8 cellular contexts compared by ENCODE assay signal in genomic region chr3:52277972-52278509, GRCh38. TPM values are rescaled to one million over a fixed set of nuclear protein-coding genes. Genes with fewer than 3 reads are reported as not detected.
DNase-seq lines count a peak whose midpoint lies in the region; ATAC-seq and TF ChIP-seq lines count a peak whose summit lies in the region.

No MANE protein-coding gene starts in this region.

- H3K9me3 Mint-ChIP-seq in brain = peaks cover 0 to 8% (median 2%) of the 10 kb centered on the region in 5 experiments

- peaks cover 42% of the 10 kb centered on the region for H3K36me3 Mint-ChIP-seq in brain

- H3K27ac Mint-ChIP-seq in brain = peak overlapping the region; percentile 92 to 100 (median 99)

- ATAC-seq in GM19025 (IDR thresholded peaks at IDR 0.05; ENCODE audit: low read depth, unreplicated experiment) (peak; percentile 68), HG03139 (IDR thresholded peaks at IDR 0.05; ENCODE audit: unreplicated experiment) (peak; percentile 50), RWPE2 (ENCODE audit: low read depth) (peak; percentile 74)

- H3K9ac ChIP-seq in BLaER1 treated with 17β-estradiol and CSF1 and Interleukin-3, amounts not matched to agents 10 nM and 100 nM = peak overlapping the region; percentile 98 to 100 (median 99)

- peaks cover 25 to 38% (median 33%) of the 10 kb centered on the region in 11 experiments for H3K36me3 ChIP-seq in BLaER1 treated with 17β-estradiol and CSF1 and Interleukin-3, amounts not matched to agents 10 nM and 100 nM
- H3K36me3 ChIP-seq in RWPE2 (ENCODE audit: low read depth) = peaks cover 34% of the 10 kb centered on the region

- peaks cover 43 to 50% (median 47%) of the 10 kb centered on the region in 11 experiments for H4K20me1 ChIP-seq in BLaER1 treated with 17β-estradiol and CSF1 and Interleukin-3, amounts not matched to agents 10 nM and 100 nM

- H3K9me3 ChIP-seq in BLaER1 treated with 17β-estradiol and CSF1 and Interleukin-3, amounts not matched to agents 10 nM and 100 nM (replicated peaks in 1 of 11) = no peaks in the 10 kb centered on the region
- H3K9me3 ChIP-seq in RWPE2 (ENCODE audit: severe bottlenecking) = no peaks in the 10 kb centered on the region

- H3K4me1 Mint-ChIP-seq in brain = peaks cover 68% of the 10 kb centered on the region

- TF ChIP-seq CTCF in RWPE2 (IDR thresholded peaks at IDR 0.05; ENCODE audit: poor library complexity, severe bottlenecking) (peak; percentile 14), brain (conservative IDR thresholded peaks at IDR 0.05) (peak; percentile 23 to 51)

- no peaks in the 10 kb centered on the region for H3K27me3 ChIP-seq in BLaER1 treated with 17β-estradiol and CSF1 and Interleukin-3, amounts not matched to agents 10 nM and 100 nM
- H3K27me3 ChIP-seq in RWPE2 (ENCODE audit: insufficient read depth, poor library complexity, severe bottlenecking) = no peaks in the 10 kb centered on the region

- peaks cover 17% of the 10 kb centered on the region for H3K27me3 Mint-ChIP-seq in brain

- H3K4me3 Mint-ChIP-seq in brain = peak overlapping the region; percentile 95 to 99 (median 98)

- H3K4me3 ChIP-seq in BLaER1 treated with 17β-estradiol and CSF1 and Interleukin-3, amounts not matched to agents 10 nM and 100 nM = peak overlapping the region; percentile 72 to 94 (median 82)
- peak overlapping the region; percentile 89 for H3K4me3 ChIP-seq in RWPE2 (ENCODE audit: severe bottlenecking)

- DNase-seq in RWPE2 (ENCODE audit: low spot score) (no peak), islet precursor cell (peak; percentile 75), NCI-H187 treated with DMSO at 0.1 percent for 48 hours (lab: John Stamatoyannopoulos, UW) (no peak)
- DNase-seq in stimulated activated CD4-positive, alpha-beta T cell treated with anti-CD3 and anti-CD28 coated beads, Interleukin-2, amount 100 ng/mL, for 4 hours (ENCODE audit: low read depth) = peak; percentile 41

- peak overlapping the region; percentile 95 to 100 (median 99) for H3K27ac ChIP-seq in BLaER1 treated with 17β-estradiol and CSF1 and Interleukin-3, amounts not matched to agents 10 nM and 100 nM
- peak overlapping the region; percentile 82 for H3K27ac ChIP-seq in RWPE2 (ENCODE audit: poor library complexity, severe bottlenecking)

- peaks cover 53 to 71% (median 63%) of the 10 kb centered on the region in 10 experiments for H3K4me1 ChIP-seq in BLaER1 treated with 17β-estradiol and CSF1 and Interleukin-3, amounts not matched to agents 10 nM and 100 nM
- H3K4me1 ChIP-seq in RWPE2 (ENCODE audit: insufficient read depth, poor library complexity, severe bottlenecking) = peaks cover 22% of the 10 kb centered on the region

- H3K4me2 ChIP-seq in BLaER1 treated with 17β-estradiol and CSF1 and Interleukin-3, amounts not matched to agents 10 nM and 100 nM = peak overlapping the region; percentile 82 to 99 (median 97)

RNA-seq across cellular contexts. Expression of gene WDR82, which starts 0.4 kb away (rescaled TPM):
- 66.7 TPM for polyA plus RNA-seq in brain (ENCODE audit: insufficient read depth, low read depth, low replicate concordance)

RNA-seq across cellular contexts. Expression of gene GLYCTK, which starts 9.6 kb away (rescaled TPM):
- polyA plus RNA-seq in brain (ENCODE audit: insufficient read depth, low read depth, low replicate concordance) = 2.6 TPM

RNA-seq across cellular contexts. Expression of gene PPM1M, which starts 32.5 kb away (rescaled TPM):
- 15.2 TPM for polyA plus RNA-seq in brain (ENCODE audit: insufficient read depth, low read depth, low replicate concordance)

RNA-seq across cellular contexts. Expression of gene DNAH1, which starts 38.1 kb away (rescaled TPM):
- polyA plus RNA-seq in brain (ENCODE audit: insufficient read depth, low read depth, low replicate concordance) = 1.8 TPM

RNA-seq across cellular contexts. Expression of gene TWF2, which starts 39.1 kb away (rescaled TPM):
- polyA plus RNA-seq in brain (ENCODE audit: insufficient read depth, low read depth, low replicate concordance) = 49.4 TPM

Comparison
In these comparisons a context has a peak if more than half of its experiments do, and no peak if none do; other contexts are left out.
1. DNase-seq: peak in islet precursor cell (single experiment) and stimulated activated CD4-positive, alpha-beta T cell treated with anti-CD3 and anti-CD28 coated beads, Interleukin-2, amount 100 ng/mL, for 4 hours (single experiment); none in RWPE2 (single experiment) and NCI-H187 treated with DMSO at 0.1 percent for 48 hours (single experiment).
2. Peak in every context shown above with its lines, with median percentiles within 50 percentile points of each other: ATAC-seq.